8 cellular contexts compared by ENCODE assay signal in genomic region chr3:197599089-197599765, GRCh38. TPM values are rescaled to one million over a fixed set of nuclear protein-coding genes. Genes with fewer than 3 reads are reported as not detected.
DNase-seq lines count a peak whose midpoint lies in the region; ATAC-seq and TF ChIP-seq lines count a peak whose summit lies in the region.

No MANE protein-coding gene starts in this region.

- peaks cover 10% of the 10 kb centered on the region for H3K27me3 Mint-ChIP-seq in MCF 10A (ENCODE audit: insufficient read depth, unreplicated experiment)

- H3K9me3 Mint-ChIP-seq in MCF 10A (ENCODE audit: unreplicated experiment) = no peaks in the 10 kb centered on the region

- peak overlapping the region; percentile 23 for H3K4me3 Mint-ChIP-seq in MCF 10A (ENCODE audit: unreplicated experiment)

- peaks cover 6% of the 10 kb centered on the region for H3K36me3 Mint-ChIP-seq in MCF 10A (ENCODE audit: insufficient read depth, unreplicated experiment)

- POLR2A ChIA-PET in MCF 10A (lab: Yijun Ruan, JAX) = interaction anchor here (0.6 to 3.7 kb wide), 5 partner anchors 11 to 47 kb away, joined by 3 to 17 read pairs (median 5); partner anchors contain the start of gene BDH1

- no peaks in the 10 kb centered on the region for H3K4me1 Mint-ChIP-seq in MCF 10A (ENCODE audit: insufficient read depth, unreplicated experiment)

- H3K27ac Mint-ChIP-seq in MCF 10A (ENCODE audit: low read depth, unreplicated experiment) = no peak overlapping the region

- BruUV-seq in MCF 10A (replicated peaks; lab: Mats Ljungman, UMichigan) = no TSS peak

- TF ChIP-seq CTCF in GM10266 (IDR thresholded peaks at IDR 0.05; ENCODE audit: control insufficient read depth, insufficient read depth, low read depth, missing control alignments) (peak; percentile 89), MCF 10A (IDR thresholded peaks at IDR 0.05; ENCODE audit: unreplicated experiment) (peak; percentile 90)

- CTCF ChIA-PET in MCF 10A (lab: Yijun Ruan, JAX) = interaction anchor here (0.6 to 3.9 kb wide), 20 partner anchors 10 to 1772 kb away, joined by 3 to 40 read pairs (median 4); no protein-coding TSS in a partner anchor

- intact Hi-C loops in MCF 10A (cut with micrococcal nuclease) = no loop called here

- DNase-seq in GM10266 (ENCODE audit: extremely low spot score) (peak; percentile 96), SW480 (ENCODE audit: low spot score) (peak; percentile 75), MCF 10A (ENCODE audit: unreplicated experiment) (peak; percentile 76), iris pigment epithelial cell (ENCODE audit: low read depth) (peak; percentile 74), MV-4-11 (lab: John Stamatoyannopoulos, UW) (no peak), NCI-H69 (lab: John Stamatoyannopoulos, UW) (no peak)
- DNase-seq in stimulated activated CD4-positive, alpha-beta T cell treated with anti-CD3 and anti-CD28 coated beads, Interleukin-1b, Interleukin-23, amount 100 ng/mL, for 24 hours (ENCODE audit: low read depth in 4 of 4, low spot score in 1 of 4) = peak; percentile 45 to 66 (median 54)

- ATAC-seq in HG02852 (IDR thresholded peaks at IDR 0.05; ENCODE audit: unreplicated experiment) = peak; percentile 86

RNA-seq across cellular contexts. Expression of gene BDH1, which starts 43.5 kb away (rescaled TPM):
- total RNA-seq in MCF 10A (2022) = 38.6 and 41.9 TPM in 2 replicates

Comparison
In these comparisons a context has a peak if more than half of its experiments do, and no peak if none do; other contexts are left out.
1. DNase-seq: peak in GM10266 (single experiment), SW480 (single experiment), MCF 10A (single experiment), iris pigment epithelial cell (single experiment) and stimulated activated CD4-positive, alpha-beta T cell treated with anti-CD3 and anti-CD28 coated beads, Interleukin-1b, Interleukin-23, amount 100 ng/mL, for 24 hours (4 of 4); none in MV-4-11 (single experiment) and NCI-H69 (single experiment).